In the genomic region with DNA sequence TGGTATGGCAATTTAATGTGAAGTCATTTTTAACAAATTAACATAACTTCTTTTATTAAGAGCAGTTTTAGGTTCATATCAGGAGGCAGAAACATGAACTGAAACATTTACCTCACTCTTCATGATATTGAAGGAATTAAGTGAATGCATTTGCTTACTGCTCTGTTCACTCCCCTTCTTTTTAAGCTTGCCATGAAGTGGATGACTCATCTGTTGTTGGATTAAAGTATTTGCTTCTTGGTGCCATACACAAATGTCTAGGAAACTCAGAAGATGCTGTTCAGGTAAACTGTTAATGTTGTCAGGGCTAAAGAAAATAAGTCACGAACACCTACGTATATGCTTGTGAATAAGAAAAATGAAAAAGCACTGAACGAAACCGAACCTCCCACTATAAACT, we compare ENCODE assay signal across 33 cellular contexts. TPM values are rescaled to one million over a fixed set of nuclear protein-coding genes. Genes with fewer than 3 reads are reported as not detected.
DNase-seq lines count a peak whose midpoint lies in the region; ATAC-seq and TF ChIP-seq lines count a peak whose summit lies in the region.
"Had no signal": no experiment of that assay in that cellular context is flagged by ENCODE, and none has a peak within 500 bp of the region (broad histone marks: within the 10 kb centered on the region; RNA-seq: fewer than 3 reads in every experiment).

No MANE protein-coding gene starts in this region.

- no peaks in the 10 kb centered on the region for H4K20me1 ChIP-seq in GM23248 (ENCODE audit: insufficient read depth)

- peak overlapping the region; percentile 21 to 38 for H3K27ac Mint-ChIP-seq in effector memory CD8-positive, alpha-beta T cell
- H3K27ac Mint-ChIP-seq in memory B cell (peak overlapping the region; percentile 42), natural killer cell (peak overlapping the region in 1 of 2 donors; percentile 19)
- H3K27ac Mint-ChIP-seq: endodermal cell, nephron progenitor cell, type B pancreatic cell had no signal

- no peak overlapping the region for H2AFZ ChIP-seq in GM23248

- H3K9me2 ChIP-seq in GM23248 (ENCODE audit: insufficient read depth), result no peaks in the 10 kb centered on the region

- no peaks in the 10 kb centered on the region for H3K9me3 Mint-ChIP-seq in effector memory CD8-positive, alpha-beta T cell
- H3K9me3 Mint-ChIP-seq in memory B cell (no peaks in the 10 kb centered on the region), natural killer cell (no peaks in the 10 kb centered on the region)
- H3K9me3 Mint-ChIP-seq: activated naive CD4-positive, alpha-beta T cell treated with anti-CD3 and anti-CD28 coated beads, Interleukin-2, amount 50 U/mL, for 24 hours; activated T-helper 17 cell treated with anti-CD3 and anti-CD28 coated beads, Interleukin-2, amount 50 U/mL, for 72 hours; endodermal cell; nephron progenitor cell; stimulated activated effector memory CD8-positive, alpha-beta T cell treated with anti-CD3 and anti-CD28 coated beads, Interleukin-12 subunit alpha, Interleukin-12 subunit beta, amount 100 ng/mL, for 72 hours; type B pancreatic cell had no signal

- H3K4me1 Mint-ChIP-seq in effector memory CD8-positive, alpha-beta T cell (ENCODE audit: low read depth in 2 of 2), result peaks cover 1 to 4% of the 10 kb centered on the region in 2 donors
- no peaks in the 10 kb centered on the region for H3K4me1 Mint-ChIP-seq in memory B cell
- no peaks in the 10 kb centered on the region for H3K4me1 Mint-ChIP-seq in natural killer cell
- H3K4me1 Mint-ChIP-seq: activated T-helper 17 cell treated with anti-CD3 and anti-CD28 coated beads, Interleukin-2, amount 50 U/mL, for 72 hours; nephron progenitor cell had no signal

- H3K4me2 ChIP-seq in GM23248 (ENCODE audit: unreplicated experiment), result no peak overlapping the region

- 96 to 100% methylated on average over 4 of the region's 4 CpGs for WGBS in GM23248 (ENCODE audit: low coverage in 1 of 2, low lambda C conversion rate in 2 of 2, missing lambda C conversion rate in 2 of 2), 2 experiments

- H3K9ac ChIP-seq in GM23248, result no peak overlapping the region

- peaks cover 9% of the 10 kb centered on the region for H3K4me1 ChIP-seq in GM23248 (ENCODE audit: insufficient read depth)
- H3K4me1 ChIP-seq: esophagus muscularis mucosa, gastroesophageal sphincter had no signal

- no peaks in the 10 kb centered on the region for H3K27me3 ChIP-seq in GM23248 (replicated peaks; ENCODE audit: insufficient read depth)
- H3K27me3 ChIP-seq: esophagus muscularis mucosa, gastroesophageal sphincter had no signal

- no peaks in the 10 kb centered on the region for H3K79me2 ChIP-seq in GM23248 (ENCODE audit: insufficient read depth)

- ATAC-seq in effector memory CD8-positive, alpha-beta T cell (replicated peaks), result no peak
- ATAC-seq in memory B cell (ENCODE audit: low read depth) (no peak), natural killer cell (no peak), GM19467 (IDR thresholded peaks at IDR 0.05; ENCODE audit: unreplicated experiment) (no peak)
- ATAC-seq: activated T-helper 17 cell treated with anti-CD3 and anti-CD28 coated beads, Interleukin-2, amount 50 U/mL, for 72 hours; gastroesophageal sphincter; K562; mucosa of descending colon; stimulated activated effector memory CD8-positive, alpha-beta T cell treated with anti-CD3 and anti-CD28 coated beads, Interleukin-12 subunit alpha, Interleukin-12 subunit beta, amount 100 ng/mL, for 72 hours had no signal

- no peak overlapping the region for H3K4me3 Mint-ChIP-seq in effector memory CD8-positive, alpha-beta T cell
- H3K4me3 Mint-ChIP-seq in memory B cell (no peak overlapping the region), natural killer cell (no peak overlapping the region)
- H3K4me3 Mint-ChIP-seq: activated naive CD4-positive, alpha-beta T cell treated with anti-CD3 and anti-CD28 coated beads, Interleukin-2, amount 50 U/mL, for 24 hours; activated T-helper 17 cell treated with anti-CD3 and anti-CD28 coated beads, Interleukin-2, amount 50 U/mL, for 72 hours; endodermal cell; nephron progenitor cell; stimulated activated effector memory CD8-positive, alpha-beta T cell treated with anti-CD3 and anti-CD28 coated beads, Interleukin-12 subunit alpha, Interleukin-12 subunit beta, amount 100 ng/mL, for 72 hours; type B pancreatic cell had no signal

- H3K27ac ChIP-seq in GM23248, result no peak overlapping the region
- H3K27ac ChIP-seq: 22Rv1, coronary artery, esophagus muscularis mucosa, gastroesophageal sphincter, SK-N-MC had no signal

- in situ Hi-C loops in GM23248 (cut with MboI), result no loop called here

- intact Hi-C loops in natural killer cell (cut with micrococcal nuclease), result no loop called here

- H3K4me3 ChIP-seq in GM23248, result no peak overlapping the region
- H3K4me3 ChIP-seq: coronary artery, esophagus muscularis mucosa, gastroesophageal sphincter, K562, lung, mucosa of descending colon, SK-N-MC had no signal

- DNase-seq in DMS53 (lab: John Stamatoyannopoulos, UW) (peak; percentile 30), DMS53 treated with DMSO at 0.1 percent for 48 hours (lab: John Stamatoyannopoulos, UW; ENCODE audit: unreplicated experiment) (no peak), GM23248 (peak; percentile 14), memory B cell (ENCODE audit: low spot score in 2 of 2) (no peak), HCEC 1CT (no peak), natural killer cell (no peak)
- no peak for DNase-seq in effector memory CD8-positive, alpha-beta T cell
- DNase-seq: activated CD4-positive, alpha-beta T cell treated with anti-CD3 and anti-CD28 coated beads, Interleukin-2, amount 50 U/mL, for 48 hours; activated CD4-positive, CD25-positive, alpha-beta regulatory T cell treated with anti-CD3 and anti-CD28 coated beads, Interleukin-2, amount 50 U/mL, for 72 hours; activated CD8-positive, alpha-beta memory T cell treated with anti-CD3 and anti-CD28 coated beads, Interleukin-2, amount 50 U/mL, for 48 hours; anterior cingulate cortex; C1 segment of cervical spinal cord; DND-41; endodermal cell; mucosa of descending colon; NCI-H1105; NCI-H187; NCI-H524 treated with DMSO at 0.1 percent for 48 hours; nephron progenitor cell; NK-92 treated with Interleukin-12 subunit alpha and Interleukin-12 subunit beta, amount 100 ng/mL, for 24 hours; T-helper 2 cell had no signal

- no peaks in the 10 kb centered on the region for H3K27me3 Mint-ChIP-seq in effector memory CD8-positive, alpha-beta T cell
- no peaks in the 10 kb centered on the region for H3K27me3 Mint-ChIP-seq in memory B cell
- no peaks in the 10 kb centered on the region for H3K27me3 Mint-ChIP-seq in natural killer cell (ENCODE audit: low read depth in 2 of 2)
- H3K27me3 Mint-ChIP-seq: activated naive CD4-positive, alpha-beta T cell treated with anti-CD3 and anti-CD28 coated beads, Interleukin-2, amount 50 U/mL, for 24 hours; activated T-helper 17 cell treated with anti-CD3 and anti-CD28 coated beads, Interleukin-2, amount 50 U/mL, for 72 hours; type B pancreatic cell had no signal

- peaks cover 96% of the 10 kb centered on the region for H3K36me3 Mint-ChIP-seq in effector memory CD8-positive, alpha-beta T cell (ENCODE audit: insufficient read depth)
- H3K36me3 Mint-ChIP-seq in memory B cell (peaks cover 27% of the 10 kb centered on the region), natural killer cell (peaks cover 32% of the 10 kb centered on the region)

- no peaks in the 10 kb centered on the region for H3F3A ChIP-seq in GM23248 (ENCODE audit: insufficient read depth)

- no peak for TF ChIP-seq CTCF in natural killer cell (IDR thresholded peaks at IDR 0.05)

- no peaks in the 10 kb centered on the region for H3K9me3 ChIP-seq in GM23248 (ENCODE audit: low read depth)
- H3K9me3 ChIP-seq: esophagus muscularis mucosa, gastroesophageal sphincter, mucosa of descending colon had no signal

- peaks cover 16% of the 10 kb centered on the region; the same call in 1 of the 2 replicates for H3K36me3 ChIP-seq in GM23248 (ENCODE audit: low read depth)

RNA-seq across cellular contexts. Expression of a gene that starts 10.2 kb away (rescaled TPM):
- total RNA-seq in GM23248 (2014; rRNA removed; shearing (Covaris generic)), result 2.9 and 4.9 TPM in 2 replicates
- polyA plus RNA-seq in GM23248 (2016; fragmentation: Nextera tagmentation; extraction: Ambion mirVana), result 3.6 and 4.5 TPM in 2 replicates
- total RNA-seq in natural killer cell, result under 1 TPM in 2 of 3 donors, not detected in 1; 0.75 to 0.94 TPM
- total RNA-seq: K562 had no signal
- polyA plus RNA-seq: K562 had no signal

Comparison
In these comparisons a context has a peak if more than half of its experiments do, and no peak if none do; other contexts are left out.
1. DNase-seq: peak in DMS53 (single experiment) and GM23248 (single experiment); none in DMS53 treated with DMSO at 0.1 percent for 48 hours (single experiment), effector memory CD8-positive, alpha-beta T cell (0 of 3), memory B cell (0 of 2), HCEC 1CT (single experiment) and natural killer cell (single experiment).